Comparison of ENCODE assay signal across 12 cellular contexts in genomic region chr2:223080790-223081360, GRCh38. TPM values are rescaled to one million over a fixed set of nuclear protein-coding genes. Genes with fewer than 3 reads are reported as not detected.
"Had no signal": no experiment of that assay in that cellular context is flagged by ENCODE, and none has a peak within 500 bp of the region (broad histone marks: within the 10 kb centered on the region; RNA-seq: fewer than 3 reads in every experiment).

No MANE protein-coding gene starts in this region.

RNA-seq across cellular contexts. Expression of gene KCNE4, which starts 28.9 kb away (rescaled TPM):
- total RNA-seq: activated B cell treated with CpG ODN at 0.5 μM for 24 hours; activated CD4-positive, alpha-beta memory T cell treated with anti-CD3 and anti-CD28 coated beads for 36 hours; activated CD4-positive, alpha-beta T cell treated with anti-CD3 and anti-CD28 coated beads, Interleukin-2, amount 10 ng/mL, durations not matched to agents 24 days and 14 days; activated CD8-positive, alpha-beta memory T cell treated with anti-CD3 and anti-CD28 coated beads for 36 hours; activated CD8-positive, alpha-beta T cell treated with anti-CD3 and anti-CD28 coated beads for 36 hours; activated naive CD4-positive, alpha-beta T cell treated with anti-CD3 and anti-CD28 coated beads for 36 hours; activated naive CD4-positive, alpha-beta T cell treated with anti-CD3 and anti-CD28 coated beads, Interleukin-2, amount 50 U/mL, for 72 hours; activated naive CD8-positive, alpha-beta T cell treated with anti-CD3 and anti-CD28 coated beads for 36 hours; activated T-cell treated with anti-CD3 and anti-CD28 coated beads, Interleukin-2, amount 50 U/mL, for 4 hours; activated T-cell treated with anti-CD3 and anti-CD28 coated beads, Interleukin-2, amount 50 U/mL, for 72 hours; activated T-helper 1 cell treated with anti-CD3 and anti-CD28 coated beads, Interleukin-12 subunit alpha, Interleukin-12 subunit beta, Interleukin-2, Interleukin-4 antibody, amounts not matched to agents 30 ng/mL and 10 ng/mL and 1 ng/mL, durations not matched to agents 14 hours and 24 hours and 36 hours; activated T-helper 17 cell treated with anti-CD3 and anti-CD28 coated beads, Interleukin-2, amount 50 U/mL, for 72 hours had no signal
